8 cellular contexts compared by ENCODE assay signal in the genomic region with DNA sequence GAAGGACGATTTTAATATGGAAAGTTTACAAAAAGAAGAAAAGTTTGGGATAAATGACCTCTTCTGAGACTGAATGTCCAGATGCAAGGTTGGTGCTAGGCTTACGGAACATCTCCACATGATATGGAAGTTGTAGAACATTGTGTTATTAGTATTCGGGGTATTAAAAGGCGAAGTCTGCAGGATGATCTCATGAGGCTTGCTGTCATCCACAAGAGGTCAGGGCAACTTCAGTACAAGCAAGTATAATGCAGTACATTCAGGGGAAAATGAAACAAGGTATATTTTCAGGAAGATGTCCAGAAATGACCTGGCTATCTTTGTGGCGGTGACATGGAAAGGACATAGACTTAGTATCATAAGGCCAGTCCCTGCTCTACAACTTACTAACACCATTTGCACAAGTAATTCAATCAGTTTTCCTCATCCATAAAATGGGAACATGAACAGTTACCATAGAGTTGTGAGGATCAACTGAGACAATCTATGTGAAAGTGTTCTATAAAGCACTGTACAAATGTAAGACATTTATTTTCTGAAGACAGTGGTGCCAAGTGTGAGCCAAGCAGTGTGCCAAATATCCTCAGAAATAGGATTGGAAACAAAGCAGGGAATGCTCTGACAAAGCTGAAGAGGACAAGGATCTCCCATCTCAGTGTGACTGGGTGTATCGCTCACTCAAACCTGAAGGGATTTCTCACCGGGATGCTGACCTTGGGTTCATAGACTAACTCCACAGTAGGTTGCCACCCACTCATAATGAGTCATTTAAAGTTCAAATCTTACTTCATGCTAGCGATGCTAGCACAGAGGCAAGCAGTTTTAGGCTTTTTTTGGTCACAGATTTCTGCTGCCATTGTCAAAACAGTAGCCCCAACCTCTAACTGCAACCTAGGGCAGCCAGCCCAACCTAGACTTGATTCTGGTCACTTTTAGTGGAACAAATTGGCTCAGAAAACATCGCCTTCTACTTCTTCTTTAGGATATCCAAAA.
A peak's percentile ranks its signal among the peaks of the same experiment; 100 is the strongest.
DNase-seq lines count a peak whose midpoint lies in the region; ATAC-seq and TF ChIP-seq lines count a peak whose summit lies in the region.

No MANE protein-coding gene starts in this region.

- no peak for TF ChIP-seq CTCF in RWPE1 (conservative IDR thresholded peaks at IDR 0.05; ENCODE audit: low read depth)
- TF ChIP-seq CTCF in fibroblast of the aortic adventitia (IDR thresholded peaks at IDR 0.05; ENCODE audit: insufficient read depth, low read length): peak; percentile 3

- H3K4me3 ChIP-seq in fibroblast of the aortic adventitia (ENCODE audit: low read depth, low read length): no peak overlapping the region

- CTCF ChIA-PET in RWPE1 (lab: Yijun Ruan, JAX): no interaction called here

- DNase-seq in Daoy (ENCODE audit: low read depth): peak; percentile 75
- peak; percentile 44 for DNase-seq in RWPE1 (ENCODE audit: low spot score)
- DNase-seq in fibroblast of the aortic adventitia (ENCODE audit: low read depth): peak; percentile 49
- peak; percentile 10 to 28 (median 17) for DNase-seq in stimulated activated CD4-positive, alpha-beta T cell treated with anti-CD3 and anti-CD28 coated beads, TNF-alpha, amount 100 ng/mL, for 48 hours (ENCODE audit: low read depth in 3 of 3)
- no peak for DNase-seq in DMS79 (lab: John Stamatoyannopoulos, UW)
- no peak for DNase-seq in SHP77 (lab: John Stamatoyannopoulos, UW)

- no peak overlapping the region for H3K27ac ChIP-seq in RWPE1

- ATAC-seq in GM21717 (IDR thresholded peaks at IDR 0.05; ENCODE audit: unreplicated experiment): peak; percentile 82
- no peak for ATAC-seq in GM19467 (IDR thresholded peaks at IDR 0.05; ENCODE audit: unreplicated experiment)

- POLR2A ChIA-PET in RWPE1 (lab: Yijun Ruan, JAX; ENCODE audit: low non-redundant PET): no interaction called here

Comparison
In these comparisons a context has a peak if more than half of its experiments do, and no peak if none do; other contexts are left out.
1. DNase-seq: peak in Daoy (single experiment), RWPE1 (single experiment), fibroblast of the aortic adventitia (single experiment) and stimulated activated CD4-positive, alpha-beta T cell treated with anti-CD3 and anti-CD28 coated beads, TNF-alpha, amount 100 ng/mL, for 48 hours (3 of 3); none in DMS79 (single experiment) and SHP77 (0 of 2).